ENCODE assay signal across 10 cellular contexts in the genomic region with DNA sequence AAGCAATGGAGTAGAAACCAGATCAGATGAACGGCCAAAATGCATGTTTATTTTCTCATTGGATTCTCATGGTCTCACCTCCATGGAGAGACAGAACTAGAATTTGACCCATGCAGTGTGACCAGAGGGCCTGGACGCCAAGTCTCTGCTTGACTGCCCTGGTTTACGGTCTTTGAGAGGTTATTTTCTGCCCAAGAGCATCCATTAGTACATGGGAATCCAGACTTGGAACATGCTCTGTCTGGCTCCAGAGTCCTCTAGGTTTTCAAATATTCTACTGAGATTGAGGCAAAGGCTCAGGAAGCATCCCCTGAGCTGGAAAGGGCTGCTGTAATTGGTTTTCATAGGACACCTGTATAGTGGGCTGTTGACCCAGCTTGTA. TPM values are rescaled to one million over a fixed set of nuclear protein-coding genes. Genes with fewer than 3 reads are reported as not detected.
DNase-seq lines count a peak whose midpoint lies in the region; ATAC-seq and TF ChIP-seq lines count a peak whose summit lies in the region.
"Had no signal": no experiment of that assay in that cellular context is flagged by ENCODE, and none has a peak within 500 bp of the region (broad histone marks: within the 10 kb centered on the region; RNA-seq: fewer than 3 reads in every experiment).

No MANE protein-coding gene starts in this region.

- intact Hi-C loops in Right ventricle myocardium inferior (cut with DNase I) (loop anchor here (10.0 kb wide), 1 partner anchor 127 kb away; no protein-coding TSS in a partner anchor), aorta (cut with DNase I) (no loop called here)

- H3K9me3 ChIP-seq in right atrium auricular region, result peaks cover 0 to 6% of the 10 kb centered on the region in 2 donors
- no peaks in the 10 kb centered on the region for H3K9me3 ChIP-seq in liver (ENCODE audit: control insufficient read depth in 4 of 4, low read length in 3 of 4)
- no peaks in the 10 kb centered on the region for H3K9me3 ChIP-seq in aorta (ENCODE audit: control insufficient read depth, low read length)
- H3K9me3 ChIP-seq: Caco-2 had no signal

- 72% methylated on average over 3 of the region's 3 CpGs for WGBS in liver
- 46 to 77% methylated on average over 3 of the region's 3 CpGs for WGBS in aorta, 2 donors

- TF ChIP-seq CTCF in right atrium auricular region (IDR thresholded peaks at IDR 0.05), result no peak
- no peak for TF ChIP-seq CTCF in WI38 (IDR thresholded peaks at IDR 0.05; ENCODE audit: low read depth, low read length)
- no peak for TF ChIP-seq CTCF in liver (IDR thresholded peaks at IDR 0.05; ENCODE audit: low read depth, low read length, missing input control)

- peak overlapping the region in 1 of 2 donors; percentile 32 for H3K27ac ChIP-seq in right atrium auricular region
- peak overlapping the region in 1 of 2 donors; percentile 6 for H3K27ac ChIP-seq in liver (ENCODE audit: low read depth in 1 of 2, low read length in 2 of 2)
- no peak overlapping the region for H3K27ac ChIP-seq in aorta (ENCODE audit: low read depth in 1 of 2, low read length in 2 of 2)

- no peak for DNase-seq in Right ventricle myocardium inferior (ENCODE audit: missing footprints)
- DNase-seq in right atrium auricular region (ENCODE audit: low spot score), result no peak
- DNase-seq in aorta, result no peak
- DNase-seq in NCI-H446 treated with DMSO at 0.1 percent for 48 hours (lab: John Stamatoyannopoulos, UW), result no peak
- no peak for DNase-seq in NCI-H1930 (lab: John Stamatoyannopoulos, UW)
- no peak for DNase-seq in SKM-1 treated with dmso at 0.1 percent for 144 hours (lab: John Stamatoyannopoulos, UW; ENCODE audit: unreplicated experiment)
- DNase-seq: Caco-2, NCI-H446 had no signal

- peak overlapping the region in 1 of 2 donors; percentile 24 for H3K4me3 ChIP-seq in right atrium auricular region
- peak overlapping the region; percentile 55 for H3K4me3 ChIP-seq in WI38 (ENCODE audit: low read depth, low read length)
- H3K4me3 ChIP-seq in liver (ENCODE audit: low read depth in 1 of 3, low read length in 3 of 3), result peak overlapping the region; percentile 45 to 73 (median 68)
- peak overlapping the region in 1 of 2 donors; percentile 56 for H3K4me3 ChIP-seq in aorta (ENCODE audit: low read length in 2 of 2)

- ATAC-seq in Right ventricle myocardium inferior (peak; percentile 28), aorta (ENCODE audit: low FRiP score) (peak; percentile 35)

- H3K36me3 ChIP-seq in right atrium auricular region, result no peaks in the 10 kb centered on the region
- no peaks in the 10 kb centered on the region for H3K36me3 ChIP-seq in liver (ENCODE audit: control insufficient read depth in 4 of 4, insufficient read depth in 3 of 4, low read depth in 1 of 4, low read length in 3 of 4)
- no peaks in the 10 kb centered on the region for H3K36me3 ChIP-seq in aorta (ENCODE audit: control insufficient read depth in 1 of 2, insufficient read depth in 2 of 2, low read length in 1 of 2)

- TF ChIP-seq RAD21 in liver (IDR thresholded peaks at IDR 0.05), result no peak

- H3K4me1 ChIP-seq in right atrium auricular region (no peaks in the 10 kb centered on the region), liver (ENCODE audit: control insufficient read depth in 4 of 4, insufficient read depth in 4 of 4, low read length in 3 of 4) (peaks cover 0 to 13% (median 4%) of the 10 kb centered on the region in 4 donors), aorta (ENCODE audit: control insufficient read depth in 1 of 2, insufficient read depth in 2 of 2, low read length in 2 of 2) (peaks cover 0 to 5% of the 10 kb centered on the region in 2 donors)
- H3K4me1 ChIP-seq: Caco-2 had no signal

- peaks cover 0 to 3% of the 10 kb centered on the region in 2 donors for H3K27me3 ChIP-seq in right atrium auricular region
- H3K27me3 ChIP-seq in liver (ENCODE audit: control insufficient read depth in 4 of 4, insufficient read depth in 4 of 4, low read length in 3 of 4), result no peaks in the 10 kb centered on the region
- no peaks in the 10 kb centered on the region for H3K27me3 ChIP-seq in aorta (ENCODE audit: control insufficient read depth in 1 of 2, insufficient read depth in 2 of 2, low read length in 1 of 2)

- no peak overlapping the region for H3K9ac ChIP-seq in liver (ENCODE audit: low read depth in 1 of 2, low read length in 2 of 2)

TF ChIP-seq in liver, 16 proteins besides CTCF, POLR2A, EP300 and RAD21:
- no peak for TF ChIP-seq HNF4A (conservative IDR thresholded peaks at IDR 0.05)
- no peak for TF ChIP-seq JUND (IDR thresholded peaks at IDR 0.05)
- TF ChIP-seq RXRA (IDR thresholded peaks at IDR 0.05), result no peak
- TF ChIP-seq, protein P1, sequence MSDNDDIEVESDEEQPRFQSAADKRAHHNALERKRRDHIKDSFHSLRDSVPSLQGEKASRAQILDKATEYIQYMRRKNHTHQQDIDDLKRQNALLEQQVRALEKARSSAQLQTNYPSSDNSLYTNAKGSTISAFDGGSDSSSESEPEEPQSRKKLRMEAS (IDR thresholded peaks at IDR 0.05), result no peak

RNA-seq across cellular contexts. Expression of a gene that starts 45.4 kb away (rescaled TPM):
- total RNA-seq in Right ventricle myocardium inferior (4.4 TPM), right atrium auricular region (1 to 10 TPM; 4.3 to 5.3 TPM), liver (1 to 10 TPM; 1.1 to 2.7 TPM), aorta (10 to 100 TPM; 15.6 to 21.5 TPM)
- polyA plus RNA-seq in liver (under 1 TPM; 0.24 to 0.65 TPM), aorta (10 to 100 TPM in 1 of 2 donors, 1 to 10 TPM in 1; 8.4 to 12.7 TPM)
- total RNA-seq: Caco-2 had no signal
